Comparison of ENCODE assay signal across 18 cellular contexts in genomic region chr5:169706070-169706469, GRCh38.
DNase-seq lines count a peak whose midpoint lies in the region; ATAC-seq, FAIRE-seq and TF ChIP-seq lines count a peak whose summit lies in the region.
"Had no signal": no experiment of that assay in that cellular context is flagged by ENCODE, and none has a peak within 500 bp of the region (broad histone marks: within the 10 kb centered on the region; RNA-seq: fewer than 3 reads in every experiment).

No MANE protein-coding gene starts in this region.

- no peaks in the 10 kb centered on the region for H3K27me3 ChIP-seq in astrocyte (ENCODE audit: insufficient read depth, low read length)
- H3K27me3 ChIP-seq: sigmoid colon had no signal

- no peaks in the 10 kb centered on the region for H3K36me3 ChIP-seq in astrocyte (ENCODE audit: insufficient read depth, low read length)
- H3K36me3 ChIP-seq: sigmoid colon had no signal

- TF ChIP-seq CTCF in natural killer cell (IDR thresholded peaks at IDR 0.05) (no peak), astrocyte (IDR thresholded peaks at IDR 0.05; ENCODE audit: insufficient read depth, low read depth, low read length) (no peak)

- no peaks in the 10 kb centered on the region for H4K20me1 ChIP-seq in astrocyte (ENCODE audit: insufficient read depth, low read length)

- no peaks in the 10 kb centered on the region for H3K27me3 Mint-ChIP-seq in natural killer cell treated with Interleukin-12 subunit alpha and Interleukin-12 subunit beta and Interleukin-15 and Interleukin-18, amount 100 ng/mL, for 72 hours
- H3K27me3 Mint-ChIP-seq in natural killer cell (ENCODE audit: low read depth in 2 of 2) (no peaks in the 10 kb centered on the region), IgD-negative memory B cell (no peaks in the 10 kb centered on the region), astrocyte (ENCODE audit: low read depth, unreplicated experiment) (no peaks in the 10 kb centered on the region)
- no peaks in the 10 kb centered on the region for H3K27me3 Mint-ChIP-seq in stimulated activated naive B cell treated with anti-CD40 and anti-IgM and Interleukin-4, amounts not matched to agents 10 μg/mL and 1 μg/mL and 100 μg/mL, for 72 hours
- H3K27me3 Mint-ChIP-seq: naive thymus-derived CD8-positive, alpha-beta T cell had no signal

- no peaks in the 10 kb centered on the region for H3K9me3 Mint-ChIP-seq in natural killer cell treated with Interleukin-12 subunit alpha and Interleukin-12 subunit beta and Interleukin-15 and Interleukin-18, amount 100 ng/mL, for 72 hours
- H3K9me3 Mint-ChIP-seq in natural killer cell (no peaks in the 10 kb centered on the region), IgD-negative memory B cell (no peaks in the 10 kb centered on the region), astrocyte (ENCODE audit: unreplicated experiment) (no peaks in the 10 kb centered on the region)
- H3K9me3 Mint-ChIP-seq in stimulated activated naive B cell treated with anti-CD40 and anti-IgM and Interleukin-4, amounts not matched to agents 10 μg/mL and 1 μg/mL and 100 μg/mL, for 72 hours = no peaks in the 10 kb centered on the region
- H3K9me3 Mint-ChIP-seq: naive thymus-derived CD8-positive, alpha-beta T cell; type B pancreatic cell had no signal

- peak in 1 of 2 donors; percentile 14 for ATAC-seq in natural killer cell treated with Interleukin-12 subunit alpha and Interleukin-12 subunit beta and Interleukin-15 and Interleukin-18, amount 100 ng/mL, for 72 hours
- ATAC-seq in natural killer cell (no peak), GM18867 (IDR thresholded peaks at IDR 0.05; ENCODE audit: unreplicated experiment) (no peak)
- ATAC-seq in stimulated activated naive B cell treated with anti-CD40 and anti-IgM and Interleukin-4, amounts not matched to agents 10 μg/mL and 1 μg/mL and 100 μg/mL, for 72 hours (replicated peaks) = no peak
- ATAC-seq: naive thymus-derived CD8-positive, alpha-beta T cell had no signal

- FAIRE-seq in astrocyte (lab: Jason Lieb, UNC) = no peak
- FAIRE-seq: D721Med had no signal

- H3K36me3 Mint-ChIP-seq in natural killer cell treated with Interleukin-12 subunit alpha and Interleukin-12 subunit beta and Interleukin-15 and Interleukin-18, amount 100 ng/mL, for 72 hours = peaks cover 43% of the 10 kb centered on the region
- H3K36me3 Mint-ChIP-seq in natural killer cell (peaks cover 33% of the 10 kb centered on the region), IgD-negative memory B cell (peaks cover 6% of the 10 kb centered on the region), astrocyte (ENCODE audit: low read depth, unreplicated experiment) (peaks cover 1% of the 10 kb centered on the region)
- H3K36me3 Mint-ChIP-seq in stimulated activated naive B cell treated with anti-CD40 and anti-IgM and Interleukin-4, amounts not matched to agents 10 μg/mL and 1 μg/mL and 100 μg/mL, for 72 hours = peaks cover 58 to 63% of the 10 kb centered on the region in 2 donors
- H3K36me3 Mint-ChIP-seq: type B pancreatic cell had no signal

- intact Hi-C loops in natural killer cell (cut with micrococcal nuclease) = no loop called here

- H3K4me1 ChIP-seq in astrocyte (ENCODE audit: insufficient read depth, low read length) = peaks cover 31% of the 10 kb centered on the region
- H3K4me1 ChIP-seq: sigmoid colon, stomach had no signal

- no peak overlapping the region for H3K4me3 Mint-ChIP-seq in natural killer cell treated with Interleukin-12 subunit alpha and Interleukin-12 subunit beta and Interleukin-15 and Interleukin-18, amount 100 ng/mL, for 72 hours
- H3K4me3 Mint-ChIP-seq in natural killer cell (no peak overlapping the region), IgD-negative memory B cell (no peak overlapping the region), astrocyte (ENCODE audit: unreplicated experiment) (no peak overlapping the region)
- H3K4me3 Mint-ChIP-seq in stimulated activated naive B cell treated with anti-CD40 and anti-IgM and Interleukin-4, amounts not matched to agents 10 μg/mL and 1 μg/mL and 100 μg/mL, for 72 hours = no peak overlapping the region
- H3K4me3 Mint-ChIP-seq: naive thymus-derived CD8-positive, alpha-beta T cell; type B pancreatic cell had no signal

- no peak overlapping the region for H3K27ac ChIP-seq in astrocyte (ENCODE audit: low read depth, low read length)
- H3K27ac ChIP-seq: PC-9, sigmoid colon, stomach had no signal

- H3K4me1 Mint-ChIP-seq in natural killer cell treated with Interleukin-12 subunit alpha and Interleukin-12 subunit beta and Interleukin-15 and Interleukin-18, amount 100 ng/mL, for 72 hours (ENCODE audit: low read depth in 2 of 2) = peaks cover 37 to 41% of the 10 kb centered on the region in 2 donors
- H3K4me1 Mint-ChIP-seq in natural killer cell = peaks cover 0 to 4% of the 10 kb centered on the region in 2 donors
- peaks cover 36 to 39% (median 38%) of the 10 kb centered on the region in 3 donors for H3K4me1 Mint-ChIP-seq in IgD-negative memory B cell
- H3K4me1 Mint-ChIP-seq in astrocyte (ENCODE audit: low read depth, unreplicated experiment) = peaks cover 31% of the 10 kb centered on the region
- peaks cover 32 to 44% of the 10 kb centered on the region in 2 donors for H3K4me1 Mint-ChIP-seq in stimulated activated naive B cell treated with anti-CD40 and anti-IgM and Interleukin-4, amounts not matched to agents 10 μg/mL and 1 μg/mL and 100 μg/mL, for 72 hours

- no peak overlapping the region for H3K4me3 ChIP-seq in astrocyte (ENCODE audit: insufficient read depth, low read depth, low read length)
- H3K4me3 ChIP-seq: PC-9, sigmoid colon, stomach had no signal

- H3K27ac Mint-ChIP-seq in natural killer cell treated with Interleukin-12 subunit alpha and Interleukin-12 subunit beta and Interleukin-15 and Interleukin-18, amount 100 ng/mL, for 72 hours = peak overlapping the region; percentile 64 to 74
- H3K27ac Mint-ChIP-seq in natural killer cell (no peak overlapping the region), IgD-negative memory B cell (peak overlapping the region in 2 of 3 donors; percentile 51 to 64), astrocyte (ENCODE audit: unreplicated experiment) (no peak overlapping the region)
- peak overlapping the region; percentile 79 for H3K27ac Mint-ChIP-seq in stimulated activated naive B cell treated with anti-CD40 and anti-IgM and Interleukin-4, amounts not matched to agents 10 μg/mL and 1 μg/mL and 100 μg/mL, for 72 hours
- H3K27ac Mint-ChIP-seq: type B pancreatic cell had no signal

- H3K79me2 ChIP-seq in astrocyte (ENCODE audit: insufficient read depth, low read length) = no peaks in the 10 kb centered on the region

- peak overlapping the region; percentile 50 for H3K4me2 ChIP-seq in astrocyte (ENCODE audit: low read length)
- H3K4me2 ChIP-seq: PC-9 had no signal

- H3K9ac ChIP-seq in astrocyte (ENCODE audit: low read length) = no peak overlapping the region

- no peak overlapping the region for H2AFZ ChIP-seq in astrocyte (ENCODE audit: low read depth, low read length)
- H2AFZ ChIP-seq: PC-9 had no signal

- H3K9me3 ChIP-seq in astrocyte (ENCODE audit: insufficient read depth, low read depth, low read length) = no peaks in the 10 kb centered on the region
- H3K9me3 ChIP-seq: sigmoid colon, stomach had no signal

- no peak for DNase-seq in natural killer cell treated with Interleukin-12 subunit alpha and Interleukin-12 subunit beta and Interleukin-15 and Interleukin-18, amount 100 ng/mL, for 72 hours (ENCODE audit: low spot score)
- DNase-seq in natural killer cell = no peak
- no peak for DNase-seq in astrocyte (ENCODE audit: low read depth)
- no peak for DNase-seq in stimulated activated naive B cell treated with anti-CD40 and anti-IgM and Interleukin-4, amounts not matched to agents 10 μg/mL and 1 μg/mL and 100 μg/mL, for 72 hours
- no peak for DNase-seq in effector CD8-positive, alpha-beta T cell (lab: John Stamatoyannopoulos, UW)
- DNase-seq in SK-N-DZ (ENCODE audit: low spot score) = no peak
- DNase-seq: activated CD4-positive, alpha-beta T cell treated with anti-CD3 and anti-CD28 coated beads, Interleukin-2, amount 50 U/mL, for 1 hour; naive thymus-derived CD8-positive, alpha-beta T cell; NCI-H1436 treated with DMSO at 0.1 percent for 48 hours; NCI-H2171 treated with DMSO at 0.1 percent for 48 hours; NCI-H774; PC-9; sigmoid colon; stomach had no signal

Comparison
In these comparisons a context has a peak if more than half of its experiments do, and no peak if none do; other contexts are left out.
1. H3K27ac Mint-ChIP-seq: peak in natural killer cell treated with Interleukin-12 subunit alpha and Interleukin-12 subunit beta and Interleukin-15 and Interleukin-18, amount 100 ng/mL, for 72 hours (2 of 2), IgD-negative memory B cell (2 of 3) and stimulated activated naive B cell treated with anti-CD40 and anti-IgM and Interleukin-4, amounts not matched to agents 10 μg/mL and 1 μg/mL and 100 μg/mL, for 72 hours (single experiment); none in natural killer cell (0 of 2) and astrocyte (single experiment).